In genomic region chr4:105951198-105951597, GRCh38 we compare ENCODE assay signal across 15 cellular contexts. TPM values are rescaled to one million over a fixed set of nuclear protein-coding genes. Genes with fewer than 3 reads are reported as not detected.
DNase-seq lines count a peak whose midpoint lies in the region; ATAC-seq and TF ChIP-seq lines count a peak whose summit lies in the region.
"Had no signal": no experiment of that assay in that cellular context is flagged by ENCODE, and none has a peak within 500 bp of the region (broad histone marks: within the 10 kb centered on the region; RNA-seq: fewer than 3 reads in every experiment).

No MANE protein-coding gene starts in this region.

- in situ Hi-C loops in GM13976 (cut with MboI; ENCODE audit: low sequenced_read_pairs, unreplicated experiment) = no loop called here

- H3K9me3 ChIP-seq in SK-N-SH (no peaks in the 10 kb centered on the region), fibroblast of lung (ENCODE audit: control insufficient read depth, insufficient read depth, low read depth, low read length) (no peaks in the 10 kb centered on the region)
- H3K9me3 ChIP-seq: vagina had no signal

- no peak for TF ChIP-seq CTCF in SK-N-SH (IDR thresholded peaks at IDR 0.05)
- no peak for TF ChIP-seq CTCF in fibroblast of lung (conservative IDR thresholded peaks at IDR 0.05 in 1 of 2, IDR thresholded peaks at IDR 0.05 in 1 of 2; ENCODE audit: low read depth in 1 of 2, low read length in 2 of 2)
- no peak for TF ChIP-seq CTCF in GM13976 (IDR thresholded peaks at IDR 0.05; ENCODE audit: borderline replicate concordance, control extremely low read depth, extremely low read depth, insufficient read depth, missing control alignments)

- H3F3A ChIP-seq in SK-N-SH (replicated peaks; ENCODE audit: insufficient read depth) = no peaks in the 10 kb centered on the region

- ATAC-seq in SK-N-SH treated with all-trans-retinoic acid at 6 μM for 48 hours = no peak; the same call in 2 of the 3 replicates
- ATAC-seq in GM18867 (IDR thresholded peaks at IDR 0.05; ENCODE audit: unreplicated experiment) = no peak

- H4K20me1 ChIP-seq in SK-N-SH (ENCODE audit: insufficient read depth) (no peaks in the 10 kb centered on the region), fibroblast of lung (ENCODE audit: control insufficient read depth, extremely low read depth, insufficient read depth, low read length) (no peaks in the 10 kb centered on the region)

- TF ChIP-seq RAD21 in SK-N-SH (IDR thresholded peaks at IDR 0.05; ENCODE audit: low read length) = no peak

- 39% methylated on average over 3 of the region's 3 CpGs for WGBS in SK-N-SH (ENCODE audit: low lambda C conversion rate)

- H3K27me3 ChIP-seq in SK-N-SH (ENCODE audit: insufficient read depth) (no peaks in the 10 kb centered on the region), fibroblast of lung (ENCODE audit: control insufficient read depth, insufficient read depth, low read length) (no peaks in the 10 kb centered on the region)
- H3K27me3 ChIP-seq: vagina had no signal

- H3K4me2 ChIP-seq in SK-N-SH = no peak overlapping the region
- no peak overlapping the region for H3K4me2 ChIP-seq in fibroblast of lung (ENCODE audit: extremely low read depth, insufficient read depth, low read length)

- no peaks in the 10 kb centered on the region for H3K9me2 ChIP-seq in SK-N-SH

- H3K4me1 ChIP-seq in SK-N-SH (ENCODE audit: control insufficient read depth in 1 of 2, insufficient read depth in 2 of 2, low read depth in 1 of 2, low read length in 1 of 2) (no peaks in the 10 kb centered on the region), fibroblast of lung (ENCODE audit: control insufficient read depth, extremely low read depth, insufficient read depth, low read length) (no peaks in the 10 kb centered on the region)
- H3K4me1 ChIP-seq: HAP-1, vagina had no signal

- H3K4me3 ChIP-seq in SK-N-SH (ENCODE audit: low read depth in 2 of 2, low read length in 1 of 2) (no peak overlapping the region), fibroblast of lung (replicated peaks in 1 of 4; ENCODE audit: control extremely low read depth in 1 of 4, insufficient read depth in 1 of 4, low read depth in 3 of 4, low read length in 4 of 4) (no peak overlapping the region), skeletal muscle cell (ENCODE audit: low read depth, low read length) (no peak overlapping the region)
- H3K4me3 ChIP-seq: HAP-1, vagina had no signal

- H3K36me3 ChIP-seq in SK-N-SH (replicated peaks in 1 of 2; ENCODE audit: control insufficient read depth in 1 of 2, insufficient read depth in 2 of 2, low read length in 1 of 2) (no peaks in the 10 kb centered on the region), fibroblast of lung (ENCODE audit: control insufficient read depth, insufficient read depth, low read length) (no peaks in the 10 kb centered on the region)
- H3K36me3 ChIP-seq: HAP-1, vagina had no signal

- DNase-seq in SK-N-SH (no peak), OCI-M1 (lab: John Stamatoyannopoulos, UW) (peak; percentile 79), fibroblast of lung (ENCODE audit: low read depth in 2 of 2) (peak; percentile 44 to 65), skeletal muscle cell (ENCODE audit: low read depth) (peak; percentile 27), GM13976 (ENCODE audit: low spot score) (no peak), DMS 273 treated with DMSO at 0.1 percent for 48 hours (lab: John Stamatoyannopoulos, UW) (no peak)
- DNase-seq: activated CD4-positive, alpha-beta T cell treated with anti-CD3 and anti-CD28 coated beads for 4 hours; activated naive CD8-positive, alpha-beta T cell treated with anti-CD3 and anti-CD28 coated beads for 36 hours; activated T-cell treated with anti-CD3 and anti-CD28 coated beads for 4 hours; cortex of kidney; stimulated activated naive CD4-positive, alpha-beta T cell had no signal

- H2AFZ ChIP-seq in SK-N-SH (ENCODE audit: low read depth) = peak overlapping the region; percentile 53; the same call in 1 of the 2 replicates
- no peak overlapping the region for H2AFZ ChIP-seq in fibroblast of lung (ENCODE audit: low read length)

- POLR2A ChIA-PET in SK-N-SH (lab: Yijun Ruan, JAX) = no interaction called here

- H3K27ac ChIP-seq in SK-N-SH (ENCODE audit: low read depth in 2 of 2, low read length in 1 of 2) (no peak overlapping the region), fibroblast of lung (ENCODE audit: insufficient read depth, low read length) (no peak overlapping the region)
- H3K27ac ChIP-seq: vagina had no signal

- no peak overlapping the region for H3K9ac ChIP-seq in SK-N-SH
- no peak overlapping the region for H3K9ac ChIP-seq in fibroblast of lung (ENCODE audit: insufficient read depth, low read length)

- no peaks in the 10 kb centered on the region for H3K79me2 ChIP-seq in SK-N-SH (ENCODE audit: insufficient read depth)
- no peaks in the 10 kb centered on the region for H3K79me2 ChIP-seq in fibroblast of lung (ENCODE audit: control insufficient read depth, insufficient read depth, low read length)

- TF ChIP-seq EP300 in SK-N-SH (IDR thresholded peaks at IDR 0.05; ENCODE audit: borderline replicate concordance in 1 of 2, low read depth in 1 of 2, low read length in 1 of 2) = no peak

- CTCF ChIA-PET in SK-N-SH (lab: Yijun Ruan, JAX) = interaction anchor here (0.7 kb wide), 1 partner anchor 428 kb away, joined by 3 read pairs; no protein-coding TSS in a partner anchor

TF ChIP-seq in SK-N-SH, 30 proteins besides CTCF, POLR2A, EP300 and RAD21:
- no peak for TF ChIP-seq TEAD4 (IDR thresholded peaks at IDR 0.05; ENCODE audit: borderline replicate concordance, insufficient read depth)
- no peak for TF ChIP-seq FOSL2 (IDR thresholded peaks at IDR 0.05; ENCODE audit: borderline replicate concordance, low read depth)
- TF ChIP-seq MEF2A (IDR thresholded peaks at IDR 0.05; ENCODE audit: borderline replicate concordance, low read depth) = no peak
- TF ChIP-seq TAF1 (IDR thresholded peaks at IDR 0.05; ENCODE audit: borderline replicate concordance, low read depth, low read length) = no peak
- TF ChIP-seq NRF1 (IDR thresholded peaks at IDR 0.05; ENCODE audit: low read depth, low read length) = no peak
- TF ChIP-seq RCOR1 (IDR thresholded peaks at IDR 0.05; ENCODE audit: low read length) = no peak
- no peak for TF ChIP-seq FOXM1 (IDR thresholded peaks at IDR 0.05; ENCODE audit: low read depth)

TF ChIP-seq in SK-N-SH treated with all-trans-retinoic acid at 6 μM for 48 hours, 23 proteins besides CTCF, POLR2A, EP300 and RAD21 (continues in another document):
- TF ChIP-seq RARB (CRISPR knock-in tag; IDR thresholded peaks at IDR 0.05) (no peak), GLIS3 (CRISPR knock-in tag; IDR thresholded peaks at IDR 0.05) (no peak), OSR1 (CRISPR knock-in tag; IDR thresholded peaks at IDR 0.05) (no peak), SNAI2 (CRISPR knock-in tag; IDR thresholded peaks at IDR 0.05) (no peak), ZFP30 (CRISPR knock-in tag; IDR thresholded peaks at IDR 0.05) (no peak), CSRNP3 (CRISPR knock-in tag; IDR thresholded peaks at IDR 0.05) (no peak), ISL1 (CRISPR knock-in tag; IDR thresholded peaks at IDR 0.05) (no peak), ZNF70 (CRISPR knock-in tag; IDR thresholded peaks at IDR 0.05) (no peak), ESRRG (CRISPR knock-in tag; IDR thresholded peaks at IDR 0.05) (no peak), ZNF8 (CRISPR knock-in tag; IDR thresholded peaks at IDR 0.05) (no peak), TOX (CRISPR knock-in tag; IDR thresholded peaks at IDR 0.05; ENCODE audit: borderline replicate concordance) (no peak), ZC3H10 (CRISPR knock-in tag; IDR thresholded peaks at IDR 0.05) (no peak)
- TF ChIP-seq, protein P1, sequence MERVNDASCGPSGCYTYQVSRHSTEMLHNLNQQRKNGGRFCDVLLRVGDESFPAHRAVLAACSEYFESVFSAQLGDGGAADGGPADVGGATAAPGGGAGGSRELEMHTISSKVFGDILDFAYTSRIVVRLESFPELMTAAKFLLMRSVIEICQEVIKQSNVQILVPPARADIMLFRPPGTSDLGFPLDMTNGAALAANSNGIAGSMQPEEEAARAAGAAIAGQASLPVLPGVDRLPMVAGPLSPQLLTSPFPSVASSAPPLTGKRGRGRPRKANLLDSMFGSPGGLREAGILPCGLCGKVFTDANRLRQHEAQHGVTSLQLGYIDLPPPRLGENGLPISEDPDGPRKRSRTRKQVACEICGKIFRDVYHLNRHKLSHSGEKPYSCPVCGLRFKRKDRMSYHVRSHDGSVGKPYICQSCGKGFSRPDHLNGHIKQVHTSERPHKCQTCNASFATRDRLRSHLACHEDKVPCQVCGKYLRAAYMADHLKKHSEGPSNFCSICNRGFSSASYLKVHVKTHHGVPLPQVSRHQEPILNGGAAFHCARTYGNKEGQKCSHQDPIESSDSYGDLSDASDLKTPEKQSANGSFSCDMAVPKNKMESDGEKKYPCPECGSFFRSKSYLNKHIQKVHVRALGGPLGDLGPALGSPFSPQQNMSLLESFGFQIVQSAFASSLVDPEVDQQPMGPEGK (CRISPR knock-in tag; IDR thresholded peaks at IDR 0.05; ENCODE audit: borderline replicate concordance) = no peak

RNA-seq across cellular contexts. Expression of gene NPNT, which starts 55.9 kb away (rescaled TPM):
- polyA plus RNA-seq in SK-N-SH (2012; rRNA removed) = not detected in 2 replicates
- under 0.01 TPM in 1 of 2 replicates, not detected in the other for polyA plus RNA-seq in SK-N-SH (2012; cell fraction: cytosol; rRNA removed)
- polyA plus RNA-seq in SK-N-SH (2012; cell fraction: nucleus; rRNA removed) = 0.05 TPM in 1 of 2 replicates, not detected in the other
- total RNA-seq in fibroblast of lung = 5.9 and 20.3 TPM in 2 replicates
- 0.02 and 0.07 TPM in 2 replicates for polyA plus RNA-seq in fibroblast of lung
- polyA plus RNA-seq in fibroblast of lung (2012) = 0.10 TPM in 1 of 2 replicates, not detected in the other
- polyA minus RNA-seq in fibroblast of lung (ENCODE audit: low replicate concordance) = not detected in 2 replicates
- total RNA-seq: activated naive CD8-positive, alpha-beta T cell treated with anti-CD3 and anti-CD28 coated beads for 36 hours had no signal

Comparison
In these comparisons a context has a peak if more than half of its experiments do, and no peak if none do; other contexts are left out.
1. DNase-seq: peak in OCI-M1 (single experiment), fibroblast of lung (2 of 2) and skeletal muscle cell (single experiment); none in SK-N-SH (single experiment), GM13976 (single experiment) and DMS 273 treated with DMSO at 0.1 percent for 48 hours (single experiment).